9 cellular contexts compared by ENCODE assay signal in genomic region chr11:8720868-8721739, GRCh38. TPM values are rescaled to one million over a fixed set of nuclear protein-coding genes. Genes with fewer than 3 reads are reported as not detected.
DNase-seq lines count a peak whose midpoint lies in the region; ATAC-seq, FAIRE-seq and TF ChIP-seq lines count a peak whose summit lies in the region.
"Had no signal": no experiment of that assay in that cellular context is flagged by ENCODE, and none has a peak within 500 bp of the region (broad histone marks: within the 10 kb centered on the region; RNA-seq: fewer than 3 reads in every experiment).

No MANE protein-coding gene starts in this region.

- H3K4me1 ChIP-seq in HEK293 (ENCODE audit: control insufficient read depth, insufficient read depth, low read length) (peaks cover 2% of the 10 kb centered on the region; the same call in 1 of the 2 replicates), kidney (ENCODE audit: control insufficient read depth in 1 of 2, insufficient read depth in 1 of 2, low read depth in 1 of 2, low read length in 2 of 2) (peaks cover 11 to 16% of the 10 kb centered on the region in 2 donors)

- no peak for ATAC-seq in HG03342 (IDR thresholded peaks at IDR 0.05; ENCODE audit: unreplicated experiment)

- DNase-seq in WERI-Rb-1: peak; percentile 40
- DNase-seq in kidney: no peak
- DNase-seq in stimulated activated CD4-positive, alpha-beta T cell treated with anti-CD3 and anti-CD28 coated beads, Interleukin-12 subunit alpha, Interleukin-12 subunit beta, amount 100 ng/mL, for 4 hours: no peak
- no peak for DNase-seq in EL
- DNase-seq in activated effector memory CD4-positive, alpha-beta T cell treated with anti-CD3 and anti-CD28 coated beads, Interleukin-2, amount 50 U/mL, for 16 hours: no peak
- DNase-seq: activated T-cell treated with anti-CD3 and anti-CD28 coated beads, Interleukin-2, amount 50 U/mL, for 48 hours had no signal

- intact Hi-C loops in kidney (cut with DNase I): no loop called here

- H3K9ac ChIP-seq in kidney (ENCODE audit: low read length in 2 of 2): no peak overlapping the region

- CTCF ChIA-PET in HEK293 (lab: Yijun Ruan, JAX): no interaction called here

- H3K9me3 ChIP-seq in HEK293 (ENCODE audit: control insufficient read depth, insufficient read depth, low read depth, low read length) (no peaks in the 10 kb centered on the region), WERI-Rb-1 (ENCODE audit: severe bottlenecking) (no peaks in the 10 kb centered on the region), kidney (ENCODE audit: control insufficient read depth in 1 of 2, low read length in 2 of 2) (no peaks in the 10 kb centered on the region)

- POLR2A ChIA-PET in HEK293 (lab: Yijun Ruan, JAX): no interaction called here

- no peaks in the 10 kb centered on the region for H3K27me3 ChIP-seq in WERI-Rb-1 (ENCODE audit: insufficient read depth, low read depth, severe bottlenecking)

- H3K36me3 ChIP-seq in HEK293 (ENCODE audit: control insufficient read depth in 2 of 2, insufficient read depth in 1 of 2, low read length in 2 of 2) (peaks cover 0 to 5% of the 10 kb centered on the region in 2 experiments; a peak in 1 of 3 replicates), WERI-Rb-1 (peaks cover 27% of the 10 kb centered on the region), kidney (ENCODE audit: control insufficient read depth in 1 of 2, insufficient read depth in 2 of 2, low read length in 2 of 2) (peaks cover 3 to 5% of the 10 kb centered on the region in 2 donors)

- TF ChIP-seq CTCF in HEK293 (tag by site-specific recombination; IDR thresholded peaks at IDR 0.05) (no peak), WERI-Rb-1 (IDR thresholded peaks at IDR 0.05; ENCODE audit: low read depth, low read length) (no peak), kidney (IDR thresholded peaks at IDR 0.05; ENCODE audit: borderline replicate concordance, extremely low read depth, insufficient read depth) (no peak)

- no peak for FAIRE-seq in kidney (lab: Jason Lieb, UNC)

- H3K27ac ChIP-seq in HEK293 (ENCODE audit: extremely low read depth, low read depth, low read length) (no peak overlapping the region), WERI-Rb-1 (peak overlapping the region; percentile 60), kidney (ENCODE audit: low read depth in 2 of 2, low read length in 2 of 2) (peak overlapping the region; percentile 36 to 43), skin epidermis (peak overlapping the region in 19 of 21 experiments; percentile 24 to 94 (median 79))

- no peak overlapping the region for H3K4me3 ChIP-seq in HEK293 (ENCODE audit: low read depth, low read length)
- no peak overlapping the region for H3K4me3 ChIP-seq in WERI-Rb-1 (ENCODE audit: low read depth, low read length)
- no peak overlapping the region for H3K4me3 ChIP-seq in kidney (ENCODE audit: low read length in 2 of 2)
- H3K4me3 ChIP-seq in skin epidermis: no peak overlapping the region

TF ChIP-seq in HEK293, 187 proteins besides CTCF, POLR2A, EP300 and RAD21:
- TF ChIP-seq ZNF404 (tag by site-specific recombination; IDR thresholded peaks at IDR 0.05) (no peak), ZNF354C (tag by site-specific recombination; IDR thresholded peaks at IDR 0.05; ENCODE audit: borderline replicate concordance, low read depth) (no peak), ZSCAN4 (tag by site-specific recombination; IDR thresholded peaks at IDR 0.05) (no peak), ZNF580 (tag by site-specific recombination; IDR thresholded peaks at IDR 0.05) (no peak), EGR2 (tag by site-specific recombination; IDR thresholded peaks at IDR 0.05; ENCODE audit: low read depth) (peak; percentile 85), ZFP69B (tag by site-specific recombination; IDR thresholded peaks at IDR 0.05) (no peak), PATZ1 (tag by site-specific recombination; IDR thresholded peaks at IDR 0.05) (no peak), ZNF449 (tag by site-specific recombination; IDR thresholded peaks at IDR 0.05) (peak; percentile 94), ZFHX2 (tag by site-specific recombination; conservative IDR thresholded peaks at IDR 0.05) (peak; percentile 85), ZSCAN23 (tag by site-specific recombination; IDR thresholded peaks at IDR 0.05) (no peak)
TF ChIP-seq in HEK293: peak in this region for 3.

RNA-seq across cellular contexts. Expression of gene RPL27A, which starts 38.5 kb away (rescaled TPM):
- total RNA-seq in kidney: 664 TPM
- 2,260 TPM for polyA plus RNA-seq in kidney (ENCODE audit: insufficient read depth, low read depth, low replicate concordance)

RNA-seq across cellular contexts. Expression of gene TRIM66, which starts 38.6 kb away (rescaled TPM):
- total RNA-seq in kidney: 25.7 TPM
- 1.4 TPM for polyA plus RNA-seq in kidney (ENCODE audit: insufficient read depth, low read depth, low replicate concordance)
